ENCODE assay signal across 1 cellular context in the genomic region with DNA sequence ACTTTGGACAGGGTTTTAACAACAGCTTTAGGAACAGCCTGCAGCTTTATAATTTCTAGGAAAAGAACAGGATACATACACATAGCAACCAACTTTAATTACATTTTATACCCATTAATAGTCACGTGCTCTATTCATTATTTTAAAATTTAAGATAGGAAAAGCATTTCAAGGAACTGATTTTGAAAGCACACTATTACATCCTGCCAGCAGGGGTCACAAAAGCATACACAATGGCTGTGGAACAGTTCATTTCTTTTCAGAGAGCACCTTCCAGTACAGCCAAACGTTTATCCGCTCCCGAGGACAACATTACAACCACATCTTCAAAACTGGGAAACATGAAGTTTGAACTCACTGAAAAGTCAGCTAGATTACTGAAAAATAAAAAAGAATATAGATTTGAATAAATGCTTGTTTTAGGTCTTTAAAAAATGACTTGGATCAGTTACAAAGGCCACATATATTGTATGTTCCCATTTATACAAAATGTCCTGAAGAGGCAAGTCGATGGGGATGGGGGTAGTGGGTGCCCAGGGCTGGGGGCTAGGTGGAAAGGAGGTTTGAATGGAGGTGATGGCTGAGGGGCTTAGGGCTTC.
TF ChIP-seq lines count a peak whose summit lies in the region.

No MANE protein-coding gene starts in this region.

TF ChIP-seq in WTC11, 78 proteins besides CTCF, POLR2A, EP300 and RAD21 (continued from another document):
- TF ChIP-seq CBFB (CRISPR knock-in tag; IDR thresholded peaks at IDR 0.05; ENCODE audit: low read depth) (no peak), GTF2I (CRISPR knock-in tag; conservative IDR thresholded peaks at IDR 0.05) (no peak)
